28 cellular contexts compared by ENCODE assay signal in the genomic region with DNA sequence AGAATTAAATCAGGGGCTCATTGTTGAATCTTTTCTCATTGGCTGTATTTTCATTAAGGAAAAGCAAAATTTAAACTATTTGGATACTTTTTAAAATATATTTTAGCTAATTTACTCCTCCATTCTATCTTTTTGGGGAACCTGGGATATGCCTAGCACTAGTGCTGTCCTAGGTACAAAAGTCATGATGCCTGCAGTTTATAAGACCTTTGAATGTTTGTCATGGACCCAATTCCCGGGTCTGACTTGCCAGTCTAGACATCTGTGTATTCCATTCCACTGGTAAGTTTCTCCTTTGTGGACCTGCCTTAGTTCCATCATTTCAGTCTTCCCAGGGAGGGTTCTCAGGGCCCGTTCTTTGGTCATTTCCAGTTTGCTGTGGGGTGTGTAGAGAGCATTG.
DNase-seq lines count a peak whose midpoint lies in the region; ATAC-seq and TF ChIP-seq lines count a peak whose summit lies in the region.
"Had no signal": no experiment of that assay in that cellular context is flagged by ENCODE, and none has a peak within 500 bp of the region (broad histone marks: within the 10 kb centered on the region; RNA-seq: fewer than 3 reads in every experiment).

No MANE protein-coding gene starts in this region.

- intact Hi-C loops in cardiac septum (cut with DNase I) = no loop called here
- intact Hi-C loops in Right ventricle myocardium inferior (cut with DNase I) = no loop called here
- intact Hi-C loops in stomach (cut with DNase I; ENCODE audit: low total_unique reads) = no loop called here

- no peak for TF ChIP-seq EP300 in stomach (IDR thresholded peaks at IDR 0.05)

- H3K36me3 ChIP-seq in RWPE2 (ENCODE audit: low read depth) = peaks cover 2% of the 10 kb centered on the region; the same call in 1 of the 2 replicates
- no peaks in the 10 kb centered on the region for H3K36me3 ChIP-seq in stomach
- H3K36me3 ChIP-seq: BLaER1 had no signal

- TF ChIP-seq CTCF in RWPE2 (IDR thresholded peaks at IDR 0.05; ENCODE audit: poor library complexity, severe bottlenecking) (no peak), stomach (IDR thresholded peaks at IDR 0.05) (no peak)

- H3K4me3 ChIP-seq in RWPE2 (ENCODE audit: severe bottlenecking) (no peak overlapping the region), stomach (no peak overlapping the region)
- H3K4me3 ChIP-seq: BLaER1, GM23338 had no signal

- no peak for ATAC-seq in Right ventricle myocardium inferior
- no peak for ATAC-seq in RWPE2 (ENCODE audit: low read depth)
- ATAC-seq in left lobe of liver = peak; percentile 67
- ATAC-seq: GM23338 had no signal

- TF ChIP-seq POLR2A in stomach (IDR thresholded peaks at IDR 0.05) = no peak

- H3K9me3 ChIP-seq in RWPE2 (ENCODE audit: severe bottlenecking) (no peaks in the 10 kb centered on the region), stomach (no peaks in the 10 kb centered on the region)
- H3K9me3 ChIP-seq: BLaER1, SK-N-SH had no signal

- peaks cover 15% of the 10 kb centered on the region for H3K4me1 ChIP-seq in RWPE2 (ENCODE audit: insufficient read depth, poor library complexity, severe bottlenecking)
- peaks cover under 1 to 22% (median 11%) of the 10 kb centered on the region in 4 donors for H3K4me1 ChIP-seq in stomach

- DNase-seq in cardiac septum (ENCODE audit: low spot score) (peak; percentile 17), Right ventricle myocardium inferior (ENCODE audit: missing footprints) (no peak), RWPE2 (ENCODE audit: low spot score) (no peak), left lobe of liver (ENCODE audit: low spot score) (no peak), stomach (no peak), NCI-H1092 treated with DMSO at 0.1 percent for 48 hours (lab: John Stamatoyannopoulos, UW) (no peak), GM03348 (ENCODE audit: low spot score) (no peak)
- no peak for DNase-seq in activated CD8-positive, alpha-beta memory T cell treated with anti-CD3 and anti-CD28 coated beads, Interleukin-2, amount 50 U/mL, for 48 hours
- DNase-seq: CD4-positive, alpha-beta T cell; DMS 273 treated with DMSO at 0.1 percent for 48 hours; DMS79; EL; GDM1; H9; HFFc6; KG1; MM.1S; NCI-H1417; NCI-H1694; NCI-H2029 treated with DMSO at 0.1 percent for 48 hours; NCI-H446 treated with DMSO at 0.1 percent for 48 hours; NCI-H526; NCI-H82; SIG-M5; SK-N-SH had no signal

- H3K27me3 ChIP-seq in RWPE2 (ENCODE audit: insufficient read depth, poor library complexity, severe bottlenecking) = no peaks in the 10 kb centered on the region
- no peaks in the 10 kb centered on the region for H3K27me3 ChIP-seq in stomach
- H3K27me3 ChIP-seq: BLaER1 had no signal

- peak overlapping the region; percentile 5 for H3K27ac ChIP-seq in RWPE2 (ENCODE audit: poor library complexity, severe bottlenecking)
- peak overlapping the region in 3 of 5 donors; percentile 57 to 75 (median 74) for H3K27ac ChIP-seq in stomach
- H3K27ac ChIP-seq: BLaER1, RWPE1 had no signal

- 75 to 89% (median 80%) methylated on average over 2 of the region's 2 CpGs for WGBS in stomach, 5 donors
